Comparison of ENCODE assay signal across 9 cellular contexts in the genomic region with DNA sequence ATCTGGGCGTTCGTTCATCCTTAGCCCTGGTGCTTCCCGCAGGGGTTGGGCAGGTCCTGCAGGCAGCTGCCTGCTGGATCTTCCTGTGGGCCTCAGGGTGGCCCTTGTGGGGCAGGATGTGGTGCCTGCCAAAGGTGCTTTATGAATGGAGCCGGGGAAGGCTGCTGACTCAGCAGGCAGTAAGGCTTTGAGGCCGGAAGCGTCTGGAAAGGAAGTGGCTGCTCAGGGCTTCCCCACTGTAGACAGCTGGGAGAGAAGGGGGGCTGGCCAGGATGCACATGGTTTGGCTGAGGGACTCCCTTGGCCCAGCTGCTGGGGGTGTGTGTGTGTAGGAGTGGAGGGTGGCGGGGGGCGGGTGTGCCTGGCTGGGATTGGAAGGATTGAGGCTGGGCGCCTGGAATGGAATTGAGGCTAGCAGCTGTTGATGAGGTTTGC. TPM values are rescaled to one million over a fixed set of nuclear protein-coding genes. Genes with fewer than 3 reads are reported as not detected.
A peak's percentile ranks its signal among the peaks of the same experiment; 100 is the strongest.
DNase-seq lines count a peak whose midpoint lies in the region; TF ChIP-seq lines count a peak whose summit lies in the region.
"Had no signal": no experiment of that assay in that cellular context is flagged by ENCODE, and none has a peak within 500 bp of the region (broad histone marks: within the 10 kb centered on the region; RNA-seq: fewer than 3 reads in every experiment).

No MANE protein-coding gene starts in this region.

- H4K91ac ChIP-seq in H9 (ENCODE audit: insufficient read length, low read depth, low read length), result no peak overlapping the region

- no peak overlapping the region for H3K56ac ChIP-seq in H9 (ENCODE audit: insufficient read length, low read depth, low read length)

- peak overlapping the region in 1 of 2 experiments; percentile 43; a peak in 2 of 5 replicates for H3K4me3 Mint-ChIP-seq in H9

- H2BK20ac ChIP-seq in H9 (ENCODE audit: low read depth, low read length, poor library complexity, severe bottlenecking), result no peak overlapping the region

- H3T11ph ChIP-seq in H9 (ENCODE audit: low read length), result no peak overlapping the region

- peaks cover 3% of the 10 kb centered on the region; the same call in 1 of the 2 replicates for H3K4me1 ChIP-seq in H9 (ENCODE audit: insufficient read depth, low read length)

- no peaks in the 10 kb centered on the region for H4K20me1 ChIP-seq in H9 (ENCODE audit: control insufficient read depth, insufficient read depth, insufficient read length)

- WGBS in H9 (ENCODE audit: extremely low coverage, insufficient read length, low lambda C conversion rate), result no CpG with 5 or more reads among the region's 9 CpGs

- no peak overlapping the region for H2BK5ac ChIP-seq in H9 (ENCODE audit: insufficient read length, low read length)

- H4K5ac ChIP-seq in H9 (ENCODE audit: insufficient read length, low read depth, low read length), result no peak overlapping the region

- H3K79me2 ChIP-seq in H9 (ENCODE audit: insufficient read depth, low read length), result peaks cover 10% of the 10 kb centered on the region; the same call in 1 of the 2 replicates

- no peak overlapping the region for H4K8ac ChIP-seq in H9 (replicated peaks; ENCODE audit: insufficient read length, low read depth, low read length)

- no peak overlapping the region for H3K4ac ChIP-seq in H9 (ENCODE audit: low read depth, low read length)

- H2BK12ac ChIP-seq in H9 (ENCODE audit: insufficient read length, low read depth, low read length), result no peak overlapping the region

- H3K4me2 ChIP-seq in H9 (ENCODE audit: insufficient read depth, insufficient read length, low read length), result no peak overlapping the region

- H3K27me3 ChIP-seq in H9 (ENCODE audit: insufficient read depth, low read length), result no peaks in the 10 kb centered on the region

- no peak overlapping the region for H2AFZ ChIP-seq in H9 (ENCODE audit: low read length)

- TF ChIP-seq CTCF in H9 (conservative IDR thresholded peaks at IDR 0.05), result no peak

- no peak overlapping the region for H3K9ac ChIP-seq in H9 (ENCODE audit: extremely low read depth, insufficient read length, low read length)

- peak; percentile 77 for DNase-seq in DMS79 treated with DMSO at 0.1 percent for 48 hours (lab: John Stamatoyannopoulos, UW)
- DNase-seq in H9, result peak; percentile 76
- peak; percentile 92 to 96 for DNase-seq in NCI-H2081 (lab: John Stamatoyannopoulos, UW)
- peak; percentile 54 to 69 for DNase-seq in activated CD4-positive, alpha-beta T cell treated with anti-CD3 and anti-CD28 coated beads for 24 hours (ENCODE audit: low read depth in 2 of 2)
- peak; percentile 82 for DNase-seq in central memory CD4-positive, alpha-beta T cell
- peak; percentile 91 for DNase-seq in left kidney (ENCODE audit: low read depth, low spot score)
- DNase-seq in stimulated activated CD4-positive, alpha-beta T cell treated with anti-CD3 and anti-CD28 coated beads, Interleukin-2, amount 100 ng/mL, for 24 hours, result peak; percentile 75 to 84
- DNase-seq in cerebellar nuclear complex (lab: John Stamatoyannopoulos, UW), result no peak

- no peaks in the 10 kb centered on the region for H3K9me3 ChIP-seq in H9 (ENCODE audit: control insufficient read depth, low read depth, low read length)

- H3K36me3 Mint-ChIP-seq in H9 (ENCODE audit: insufficient read depth in 1 of 3, low read depth in 3 of 3), result peaks cover 4 to 10% (median 7%) of the 10 kb centered on the region in 3 experiments; a peak in 6 of 7 replicates

- no peaks in the 10 kb centered on the region for H3K9me3 Mint-ChIP-seq in H9

- no peaks in the 10 kb centered on the region for H3K27me3 Mint-ChIP-seq in H9 (ENCODE audit: low read depth)

- H2AK5ac ChIP-seq in H9 (ENCODE audit: insufficient read length, low read length), result no peak overlapping the region

- no peak overlapping the region for H3K27ac ChIP-seq in H9 (ENCODE audit: insufficient read length, low read depth, low read length)

- H2BK15ac ChIP-seq in H9 (ENCODE audit: low read depth, low read length), result no peak overlapping the region

- H2BK120ac ChIP-seq in H9 (ENCODE audit: low read depth, low read length, poor library complexity, severe bottlenecking), result no peak overlapping the region

- H3K23ac ChIP-seq in H9 (ENCODE audit: insufficient read length, low read depth, low read length), result no peak overlapping the region

- peak overlapping the region; percentile 26 to 92 (median 61); a peak in 4 of 7 replicates for H3K27ac Mint-ChIP-seq in H9

- H3K4me1 Mint-ChIP-seq in H9, result peaks cover 42 to 44% of the 10 kb centered on the region in 2 experiments

- H3K14ac ChIP-seq in H9 (ENCODE audit: insufficient read depth, low read length), result no peak overlapping the region; the same call in 1 of the 2 replicates

- H3K79me1 ChIP-seq in H9 (ENCODE audit: insufficient read depth, low read depth, low read length, poor library complexity, severe bottlenecking), result peaks cover 13% of the 10 kb centered on the region

- no peaks in the 10 kb centered on the region for H3K23me2 ChIP-seq in H9 (ENCODE audit: insufficient read length, low read depth, low read length, poor library complexity, severe bottlenecking)

- H3K18ac ChIP-seq in H9 (ENCODE audit: insufficient read length, low read depth, low read length), result no peak overlapping the region

RNA-seq across cellular contexts. Expression of gene CD276, which starts 12.9 kb away (rescaled TPM):
- total RNA-seq in H9 (2021), result 125 and 133 TPM in 2 replicates

RNA-seq across cellular contexts. Expression of gene INSYN1, which starts 56.1 kb away (rescaled TPM):
- total RNA-seq in H9 (2021), result 1.9 and 2.5 TPM in 2 replicates
- total RNA-seq: T-helper 2 cell treated with Interferon-gamma antibody and Interleukin-4, amounts not matched to agents 100 ng/mL and 5 ng/mL, for 36 hours had no signal

Comparison
In these comparisons a context has a peak if more than half of its experiments do, and no peak if none do; other contexts are left out.
1. DNase-seq: peak in DMS79 treated with DMSO at 0.1 percent for 48 hours (single experiment), H9 (single experiment), NCI-H2081 (2 of 2), activated CD4-positive, alpha-beta T cell treated with anti-CD3 and anti-CD28 coated beads for 24 hours (2 of 2), central memory CD4-positive, alpha-beta T cell (single experiment), left kidney (single experiment) and stimulated activated CD4-positive, alpha-beta T cell treated with anti-CD3 and anti-CD28 coated beads, Interleukin-2, amount 100 ng/mL, for 24 hours (2 of 2); none in cerebellar nuclear complex (0 of 2).